In the genomic region with DNA sequence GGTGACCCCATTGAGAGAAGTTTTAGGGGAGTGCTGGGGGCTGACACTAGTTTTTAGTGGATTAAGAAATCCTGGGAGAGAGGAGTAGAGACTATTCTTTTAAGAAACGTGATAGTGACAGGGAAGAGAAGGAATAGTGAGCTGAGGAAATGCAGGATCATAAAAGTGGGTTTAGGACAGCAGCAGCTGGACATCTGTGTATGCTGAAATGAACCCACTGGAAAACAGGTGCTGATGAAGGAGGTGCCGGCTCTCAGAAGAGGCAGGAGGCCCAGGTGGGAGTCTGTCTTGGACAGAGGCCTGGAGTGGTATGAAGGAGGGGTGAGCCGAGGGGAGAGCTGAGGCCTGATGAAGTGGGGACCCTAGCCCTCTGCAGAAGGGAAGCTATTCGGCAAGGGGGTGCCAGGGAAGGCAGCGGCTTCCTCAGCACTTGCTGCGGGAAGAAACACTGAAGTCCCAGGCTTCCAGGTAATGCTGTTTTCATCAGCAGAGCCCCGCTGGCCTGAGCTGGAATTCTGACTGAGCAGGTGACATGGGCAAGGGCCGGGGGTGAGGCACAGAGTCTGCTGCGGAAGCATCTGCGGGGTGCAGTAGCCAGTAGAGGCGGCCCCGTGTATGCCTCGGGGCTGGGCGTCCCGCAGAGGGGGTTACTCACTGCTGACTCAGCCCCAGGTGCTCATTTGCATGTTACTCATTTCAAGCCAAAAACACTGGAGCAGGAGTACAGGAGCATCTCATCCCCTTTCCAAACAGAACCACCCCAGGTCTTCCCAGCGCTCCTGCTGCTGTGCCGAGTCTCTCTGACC, we compare ENCODE assay signal across 8 cellular contexts.
A peak's percentile ranks its signal among the peaks of the same experiment; 100 is the strongest.
DNase-seq lines count a peak whose midpoint lies in the region; ATAC-seq lines count a peak whose summit lies in the region.

No MANE protein-coding gene starts in this region.

- H3K4me3 ChIP-seq in iPS-15b (ENCODE audit: low read depth, low read length) = peak overlapping the region; percentile 20

- in situ Hi-C loops in ACHN (cut with HindIII; ENCODE audit: low pct_ligation_motif_present, low pct_unique_long_range_greater_than_20kb, low sequenced_read_pairs) = no loop called here

- no peaks in the 10 kb centered on the region for H3K9me3 Mint-ChIP-seq in activated CD8-positive, alpha-beta memory T cell treated with anti-CD3 and anti-CD28 coated beads, Interleukin-2, amount 10 ng/mL, durations not matched to agents 7 days and 5 days (ENCODE audit: low read depth)

- no peak overlapping the region for H3K9ac ChIP-seq in iPS-15b (ENCODE audit: low read depth, low read length)

- peaks cover 10% of the 10 kb centered on the region for H3K4me1 ChIP-seq in iPS-15b (ENCODE audit: control insufficient read depth, insufficient read depth, low read length)

- no peak overlapping the region for H3K4me3 Mint-ChIP-seq in activated CD8-positive, alpha-beta memory T cell treated with anti-CD3 and anti-CD28 coated beads, Interleukin-2, amount 10 ng/mL, durations not matched to agents 7 days and 5 days

- no peaks in the 10 kb centered on the region for H3K36me3 ChIP-seq in iPS-15b (ENCODE audit: control insufficient read depth, insufficient read depth, low read length)

- no peaks in the 10 kb centered on the region for H3K36me3 Mint-ChIP-seq in activated CD8-positive, alpha-beta memory T cell treated with anti-CD3 and anti-CD28 coated beads, Interleukin-2, amount 10 ng/mL, durations not matched to agents 7 days and 5 days

- no peak overlapping the region for H3K27ac Mint-ChIP-seq in activated CD8-positive, alpha-beta memory T cell treated with anti-CD3 and anti-CD28 coated beads, Interleukin-2, amount 10 ng/mL, durations not matched to agents 7 days and 5 days

- H3K9me3 ChIP-seq in iPS-15b (ENCODE audit: control insufficient read depth, insufficient read depth, low read length) = no peaks in the 10 kb centered on the region

- no peaks in the 10 kb centered on the region for H3K4me1 Mint-ChIP-seq in activated CD8-positive, alpha-beta memory T cell treated with anti-CD3 and anti-CD28 coated beads, Interleukin-2, amount 10 ng/mL, durations not matched to agents 7 days and 5 days

- CTCF ChIA-PET in activated CD8-positive, alpha-beta memory T cell treated with anti-CD3 and anti-CD28 coated beads, Interleukin-2, amount 10 ng/mL, durations not matched to agents 7 days and 5 days (lab: Charles Lee) = no interaction called here

- H3K27ac ChIP-seq in substantia nigra (ENCODE audit: low read depth, low read length, poor library complexity, severe bottlenecking) = peak overlapping the region; percentile 89

- H3K27me3 Mint-ChIP-seq in activated CD8-positive, alpha-beta memory T cell treated with anti-CD3 and anti-CD28 coated beads, Interleukin-2, amount 10 ng/mL, durations not matched to agents 7 days and 5 days = peaks cover 29% of the 10 kb centered on the region

- ATAC-seq in GM19023 (IDR thresholded peaks at IDR 0.05; ENCODE audit: unreplicated experiment) (peak; percentile 71), HG03045 (IDR thresholded peaks at IDR 0.05; ENCODE audit: unreplicated experiment) (peak; percentile 71)
- no peak for ATAC-seq in activated CD8-positive, alpha-beta memory T cell treated with anti-CD3 and anti-CD28 coated beads, Interleukin-2, amount 10 ng/mL, durations not matched to agents 7 days and 5 days

- DNase-seq in ACHN (peak; percentile 91), RPMI8226 (peak; percentile 93), substantia nigra (lab: John Stamatoyannopoulos, UW) (peak in 35 of 49 donors; percentile 10 to 83 (median 40)), middle frontal gyrus (ENCODE audit: extremely low spot score, low spot score) (no peak)
- DNase-seq in activated CD8-positive, alpha-beta memory T cell treated with anti-CD3 and anti-CD28 coated beads, Interleukin-2, amount 10 ng/mL, durations not matched to agents 7 days and 5 days = no peak

- H3K27me3 ChIP-seq in iPS-15b (ENCODE audit: control insufficient read depth, insufficient read depth, low read length) = no peaks in the 10 kb centered on the region

Comparison
In these comparisons a context has a peak if more than half of its experiments do, and no peak if none do; other contexts are left out.
1. DNase-seq: peak in ACHN (single experiment), RPMI8226 (single experiment) and substantia nigra (35 of 49); none in activated CD8-positive, alpha-beta memory T cell treated with anti-CD3 and anti-CD28 coated beads, Interleukin-2, amount 10 ng/mL, durations not matched to agents 7 days and 5 days (single experiment) and middle frontal gyrus (single experiment).